In the genomic region with DNA sequence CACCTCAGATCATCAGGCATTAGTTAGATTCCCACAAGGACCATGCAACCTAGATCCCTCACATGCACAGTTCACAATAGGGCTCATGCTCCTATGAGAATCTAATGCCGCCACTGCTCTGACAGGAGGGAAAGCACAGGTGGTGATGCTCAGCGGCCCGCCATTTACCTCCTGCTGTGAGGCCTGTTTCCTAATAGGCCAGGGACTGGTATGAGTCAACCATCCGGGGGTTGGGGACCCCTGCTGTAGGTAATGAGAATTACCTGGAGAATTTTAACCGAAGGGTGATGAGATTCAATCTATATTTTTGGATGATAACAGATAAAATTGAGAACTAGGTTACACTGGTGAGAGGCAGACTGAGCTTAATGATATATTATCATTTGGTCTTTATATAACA, we compare ENCODE assay signal across 1 cellular context.
TF ChIP-seq lines count a peak whose summit lies in the region.

No MANE protein-coding gene starts in this region.

TF ChIP-seq in GM12878, 131 proteins besides CTCF, POLR2A, EP300 and RAD21 (continued from another document):
- TF ChIP-seq LARP7 (IDR thresholded peaks at IDR 0.05) = no peak
- no peak for TF ChIP-seq SMAD1 (IDR thresholded peaks at IDR 0.05; ENCODE audit: low read depth, partially characterized antibody)
- TF ChIP-seq RUNX3 (IDR thresholded peaks at IDR 0.05; ENCODE audit: low read length) = no peak
- TF ChIP-seq CREB1 (IDR thresholded peaks at IDR 0.05; ENCODE audit: low read depth) = no peak
- TF ChIP-seq, protein P1, sequence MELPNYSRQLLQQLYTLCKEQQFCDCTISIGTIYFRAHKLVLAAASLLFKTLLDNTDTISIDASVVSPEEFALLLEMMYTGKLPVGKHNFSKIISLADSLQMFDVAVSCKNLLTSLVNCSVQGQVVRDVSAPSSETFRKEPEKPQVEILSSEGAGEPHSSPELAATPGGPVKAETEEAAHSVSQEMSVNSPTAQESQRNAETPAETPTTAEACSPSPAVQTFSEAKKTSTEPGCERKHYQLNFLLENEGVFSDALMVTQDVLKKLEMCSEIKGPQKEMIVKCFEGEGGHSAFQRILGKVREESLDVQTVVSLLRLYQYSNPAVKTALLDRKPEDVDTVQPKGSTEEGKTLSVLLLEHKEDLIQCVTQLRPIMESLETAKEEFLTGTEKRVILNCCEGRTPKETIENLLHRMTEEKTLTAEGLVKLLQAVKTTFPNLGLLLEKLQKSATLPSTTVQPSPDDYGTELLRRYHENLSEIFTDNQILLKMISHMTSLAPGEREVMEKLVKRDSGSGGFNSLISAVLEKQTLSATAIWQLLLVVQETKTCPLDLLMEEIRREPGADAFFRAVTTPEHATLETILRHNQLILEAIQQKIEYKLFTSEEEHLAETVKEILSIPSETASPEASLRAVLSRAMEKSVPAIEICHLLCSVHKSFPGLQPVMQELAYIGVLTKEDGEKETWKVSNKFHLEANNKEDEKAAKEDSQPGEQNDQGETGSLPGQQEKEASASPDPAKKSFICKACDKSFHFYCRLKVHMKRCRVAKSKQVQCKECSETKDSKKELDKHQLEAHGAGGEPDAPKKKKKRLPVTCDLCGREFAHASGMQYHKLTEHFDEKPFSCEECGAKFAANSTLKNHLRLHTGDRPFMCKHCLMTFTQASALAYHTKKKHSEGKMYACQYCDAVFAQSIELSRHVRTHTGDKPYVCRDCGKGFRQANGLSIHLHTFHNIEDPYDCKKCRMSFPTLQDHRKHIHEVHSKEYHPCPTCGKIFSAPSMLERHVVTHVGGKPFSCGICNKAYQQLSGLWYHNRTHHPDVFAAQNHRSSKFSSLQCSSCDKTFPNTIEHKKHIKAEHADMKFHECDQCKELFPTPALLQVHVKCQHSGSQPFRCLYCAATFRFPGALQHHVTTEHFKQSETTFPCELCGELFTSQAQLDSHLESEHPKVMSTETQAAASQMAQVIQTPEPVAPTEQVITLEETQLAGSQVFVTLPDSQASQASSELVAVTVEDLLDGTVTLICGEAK (IDR thresholded peaks at IDR 0.05; ENCODE audit: borderline replicate concordance) = no peak
- TF ChIP-seq ZNF274 (IDR thresholded peaks at IDR 0.05; ENCODE audit: insufficient read depth, insufficient read length) = no peak
- TF ChIP-seq JUND (IDR thresholded peaks at IDR 0.05; ENCODE audit: low read depth, low read length) = no peak
- TF ChIP-seq, protein P2, sequence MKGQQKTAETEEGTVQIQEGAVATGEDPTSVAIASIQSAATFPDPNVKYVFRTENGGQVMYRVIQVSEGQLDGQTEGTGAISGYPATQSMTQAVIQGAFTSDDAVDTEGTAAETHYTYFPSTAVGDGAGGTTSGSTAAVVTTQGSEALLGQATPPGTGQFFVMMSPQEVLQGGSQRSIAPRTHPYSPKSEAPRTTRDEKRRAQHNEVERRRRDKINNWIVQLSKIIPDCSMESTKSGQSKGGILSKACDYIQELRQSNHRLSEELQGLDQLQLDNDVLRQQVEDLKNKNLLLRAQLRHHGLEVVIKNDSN (IDR thresholded peaks at IDR 0.05; ENCODE audit: borderline replicate concordance, extremely low read length, insufficient read depth, low read depth, low read length) = no peak
- no peak for TF ChIP-seq STAT1 (conservative IDR thresholded peaks at IDR 0.05)
- no peak for TF ChIP-seq MEF2A (IDR thresholded peaks at IDR 0.05; ENCODE audit: insufficient read depth, low read depth, low read length)
